ENCODE assay signal across 20 cellular contexts in the genomic region with DNA sequence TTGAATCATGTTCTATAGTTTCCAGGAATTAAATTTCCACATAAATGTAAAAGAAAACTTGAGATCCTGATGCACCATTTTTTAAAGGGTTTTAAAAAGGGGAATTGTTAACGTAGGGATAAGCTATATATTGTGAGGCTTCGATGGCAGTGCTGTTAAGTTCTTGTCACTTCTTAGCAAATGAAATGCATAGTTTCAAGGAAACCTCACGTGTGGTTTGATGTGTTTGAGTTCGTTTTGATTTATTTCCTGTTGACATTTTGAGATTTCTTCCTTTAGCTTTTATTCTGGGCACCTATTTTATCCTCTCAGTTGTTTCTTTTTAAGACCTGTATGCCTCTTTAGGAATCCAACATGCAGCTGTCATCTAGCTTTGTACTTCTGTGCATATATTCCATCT. TPM values are rescaled to one million over a fixed set of nuclear protein-coding genes. Genes with fewer than 3 reads are reported as not detected.
DNase-seq lines count a peak whose midpoint lies in the region; ATAC-seq and TF ChIP-seq lines count a peak whose summit lies in the region.
"Had no signal": no experiment of that assay in that cellular context is flagged by ENCODE, and none has a peak within 500 bp of the region (broad histone marks: within the 10 kb centered on the region; RNA-seq: fewer than 3 reads in every experiment).

No MANE protein-coding gene starts in this region.

- peaks cover 5% of the 10 kb centered on the region for H3K36me3 Mint-ChIP-seq in stimulated activated naive CD8-positive, alpha-beta T cell treated with anti-CD3 and anti-CD28 coated beads, Interleukin-15, Interleukin-2, amounts not matched to agents 100 ng/mL and 50 ng/mL, for 24 hours (ENCODE audit: low read depth)

- TF ChIP-seq CTCF in uterus (IDR thresholded peaks at IDR 0.05) (no peak), left lung (IDR thresholded peaks at IDR 0.05) (no peak)

- no peak for ATAC-seq in stimulated activated naive CD8-positive, alpha-beta T cell treated with anti-CD3 and anti-CD28 coated beads, Interleukin-15, Interleukin-2, amounts not matched to agents 100 U/mL and 50 U/mL, for 24 hours
- no peak for ATAC-seq in left lung
- ATAC-seq: GM12878, GM23338, HCT116, K562, PC-3 had no signal

- peak overlapping the region; percentile 17 for H3K27ac Mint-ChIP-seq in stimulated activated naive CD8-positive, alpha-beta T cell treated with anti-CD3 and anti-CD28 coated beads, Interleukin-15, Interleukin-2, amounts not matched to agents 100 ng/mL and 50 ng/mL, for 24 hours
- H3K27ac Mint-ChIP-seq: GM23338 had no signal

- no peaks in the 10 kb centered on the region for H3K27me3 Mint-ChIP-seq in stimulated activated naive CD8-positive, alpha-beta T cell treated with anti-CD3 and anti-CD28 coated beads, Interleukin-15, Interleukin-2, amounts not matched to agents 100 ng/mL and 50 ng/mL, for 24 hours

- H3K4me1 ChIP-seq in uterus, result no peaks in the 10 kb centered on the region
- H3K4me1 ChIP-seq in left lung, result no peaks in the 10 kb centered on the region

- intact Hi-C loops in uterus (cut with DNase I; ENCODE audit: low total_unique reads) (no loop called here), left lung (cut with DNase I) (no loop called here)

- H3K4me3 ChIP-seq in Jurkat, Clone E6-1 (ENCODE audit: low read length), result no peak overlapping the region
- no peak overlapping the region for H3K4me3 ChIP-seq in uterus
- H3K4me3 ChIP-seq in MG63, result no peak overlapping the region
- no peak overlapping the region for H3K4me3 ChIP-seq in left lung
- H3K4me3 ChIP-seq: GM12878, GM23338, K562 had no signal

- H3K9me3 ChIP-seq in uterus (no peaks in the 10 kb centered on the region), MG63 (no peaks in the 10 kb centered on the region), left lung (no peaks in the 10 kb centered on the region)

- DNase-seq in stimulated activated naive CD8-positive, alpha-beta T cell treated with anti-CD3 and anti-CD28 coated beads, Interleukin-15, Interleukin-2, amounts not matched to agents 100 U/mL and 50 U/mL, for 24 hours, result no peak
- DNase-seq in Jurkat, Clone E6-1 (ENCODE audit: low read depth, low spot score), result peak; percentile 9
- peak; percentile 25 for DNase-seq in central memory CD4-positive, alpha-beta T cell
- DNase-seq in uterus (no peak), MG63 (no peak), CD1c-positive myeloid dendritic cell (ENCODE audit: extremely low spot score) (no peak), left lung (no peak)
- DNase-seq: DMS 273 treated with DMSO at 0.1 percent for 48 hours, GDM1, NCI-H1436 treated with DMSO at 0.1 percent for 48 hours, NCI-H2081 treated with DMSO at 0.1 percent for 48 hours, NCI-H510A, NCI-H82, PC-3 had no signal

- peaks cover 7% of the 10 kb centered on the region for H3K9me3 Mint-ChIP-seq in stimulated activated naive CD8-positive, alpha-beta T cell treated with anti-CD3 and anti-CD28 coated beads, Interleukin-15, Interleukin-2, amounts not matched to agents 100 ng/mL and 50 ng/mL, for 24 hours
- H3K9me3 Mint-ChIP-seq: GM23338 had no signal

- TF ChIP-seq POLR2A in uterus (IDR thresholded peaks at IDR 0.05), result no peak

- H3K36me3 ChIP-seq in uterus (no peaks in the 10 kb centered on the region), MG63 (peaks cover 70% of the 10 kb centered on the region), left lung (no peaks in the 10 kb centered on the region)

- H3K27me3 ChIP-seq in uterus (no peaks in the 10 kb centered on the region), MG63 (no peaks in the 10 kb centered on the region), left lung (no peaks in the 10 kb centered on the region)

- peak overlapping the region; percentile 4 to 62 for H3K27ac ChIP-seq in uterus
- H3K27ac ChIP-seq in left lung, result no peak overlapping the region
- H3K27ac ChIP-seq: RWPE1 had no signal

- peak overlapping the region; percentile 34 for H3K4me3 Mint-ChIP-seq in stimulated activated naive CD8-positive, alpha-beta T cell treated with anti-CD3 and anti-CD28 coated beads, Interleukin-15, Interleukin-2, amounts not matched to agents 100 ng/mL and 50 ng/mL, for 24 hours
- H3K4me3 Mint-ChIP-seq: GM23338 had no signal

- H3K4me1 Mint-ChIP-seq in stimulated activated naive CD8-positive, alpha-beta T cell treated with anti-CD3 and anti-CD28 coated beads, Interleukin-15, Interleukin-2, amounts not matched to agents 100 ng/mL and 50 ng/mL, for 24 hours (ENCODE audit: low read depth), result peaks cover 55% of the 10 kb centered on the region

RNA-seq across cellular contexts. Expression of a gene that starts 11.2 kb away (rescaled TPM):
- 5.6 TPM for polyA plus RNA-seq in Jurkat, Clone E6-1 (2012; ENCODE audit: insufficient read depth, insufficient read length)
- total RNA-seq in uterus (10 to 100 TPM; 39.1 to 73.8 (median 50.6) TPM), left lung (10 to 100 TPM; 30.3 to 35.9 TPM)
- 45.6 and 48.8 TPM in 2 replicates for total RNA-seq in MG63 (2014; rRNA removed; shearing (Covaris generic); ENCODE audit: low replicate concordance)

Comparison
In these comparisons a context has a peak if more than half of its experiments do, and no peak if none do; other contexts are left out.
1. DNase-seq: peak in Jurkat, Clone E6-1 (single experiment) and central memory CD4-positive, alpha-beta T cell (single experiment); none in stimulated activated naive CD8-positive, alpha-beta T cell treated with anti-CD3 and anti-CD28 coated beads, Interleukin-15, Interleukin-2, amounts not matched to agents 100 U/mL and 50 U/mL, for 24 hours (single experiment), uterus (0 of 2), MG63 (single experiment), CD1c-positive myeloid dendritic cell (single experiment) and left lung (0 of 2).
2. H3K27ac ChIP-seq: peak in uterus (2 of 2); none in left lung (0 of 2).